In genomic region chr11:47186076-47186936, GRCh38 we compare ENCODE assay signal across 8 cellular contexts. TPM values are rescaled to one million over a fixed set of nuclear protein-coding genes. Genes with fewer than 3 reads are reported as not detected.
DNase-seq lines count a peak whose midpoint lies in the region; ATAC-seq, FAIRE-seq and TF ChIP-seq lines count a peak whose summit lies in the region.

PACSIN3 (minus strand) TSS chr11:47186434; CDS start chr11:47182727, 3,707 bp downstream.

- peak; percentile 64 for ATAC-seq in activated CD4-positive, alpha-beta T cell treated with anti-CD3 and anti-CD28 coated beads for 36 hours

- H3K9me3 ChIP-seq in H1 (ENCODE audit: insufficient read depth in 2 of 2, low read depth in 1 of 2, low read length in 1 of 2), result no peaks in the 10 kb centered on the region

- H3K4me2 ChIP-seq in H1 (ENCODE audit: insufficient read depth in 1 of 2, low read depth in 2 of 2, low read length in 2 of 2), result peak within 1 kb of the TSS; percentile 66 to 82

- WGBS in H1 (ENCODE audit: extremely low coverage in 1 of 2, insufficient coverage in 1 of 2, insufficient read length in 1 of 2, insufficient replicate concordance in 2 of 2, low coverage in 1 of 2, low lambda C conversion rate in 2 of 2, missing lambda C conversion rate in 1 of 2), 2 experiments, result 2% methylated on average over 20 of the region's 87 CpGs; no CpG with 5 or more reads in 1 of the 2 experiments

- peak within 1 kb of the TSS; percentile 91; the same call in 1 of the 2 replicates for H2BK5ac ChIP-seq in H1 (ENCODE audit: low read depth, low read length)

- peaks cover 0 to 6% (median 0%) of the 10 kb centered on the region in 4 experiments; a peak in 3 of 7 replicates for H3K27me3 ChIP-seq in H1 (replicated peaks in 1 of 4; ENCODE audit: control insufficient read depth in 3 of 4, extremely low read depth in 1 of 4, insufficient read depth in 3 of 4, low read length in 3 of 4)

- H2BK15ac ChIP-seq in H1 (ENCODE audit: low read length), result no peak within 1 kb of the TSS

- H2BK20ac ChIP-seq in H1 (ENCODE audit: low read length), result no peak within 1 kb of the TSS

- H3K4me3 Mint-ChIP-seq in activated CD4-positive, alpha-beta T cell treated with anti-CD3 and anti-CD28 coated beads for 36 hours, result peak within 1 kb of the TSS; percentile 63
- H3K4me3 Mint-ChIP-seq in activated CD4-positive, alpha-beta T cell treated with anti-CD3 and anti-CD28 coated beads, Interleukin-2, amount 10 ng/mL, durations not matched to agents 24 days and 14 days, result peak within 1 kb of the TSS; percentile 81
- peak within 1 kb of the TSS; percentile 77 for H3K4me3 Mint-ChIP-seq in stimulated activated naive CD8-positive, alpha-beta T cell treated with anti-CD3 and anti-CD28 coated beads, Interleukin-15, Interleukin-2, amounts not matched to agents 100 ng/mL and 50 ng/mL, for 24 hours

- no peak for TF ChIP-seq CTCF in H1 (IDR thresholded peaks at IDR 0.05; ENCODE audit: control extremely low read depth in 1 of 3, insufficient read depth in 1 of 3, low read depth in 1 of 3, low read length in 3 of 3)

- H3K23me2 ChIP-seq in H1 (ENCODE audit: low read depth, low read length), result peaks cover 12% of the 10 kb centered on the region; the same call in 1 of the 2 replicates

- peak within 1 kb of the TSS; percentile 95 for H4K8ac ChIP-seq in H1 (ENCODE audit: extremely low read depth, insufficient read depth, low read length)

- no peak for TF ChIP-seq RAD21 in H1 (IDR thresholded peaks at IDR 0.05 in 1 of 2, conservative IDR thresholded peaks at IDR 0.05 in 1 of 2; ENCODE audit: low read depth in 2 of 2, low read length in 2 of 2)

- H3K4me3 ChIP-seq in H1 (ENCODE audit: extremely low read depth in 1 of 4, insufficient read depth in 2 of 4, low read depth in 3 of 4, low read length in 4 of 4), result peak within 1 kb of the TSS; percentile 62 to 92 (median 82)

- H2BK12ac ChIP-seq in H1 (ENCODE audit: low read depth, low read length), result 0 out of 2 replicates have a peak within 1 kb of the TSS, but pooled peaks have one; percentile 23

- peak within 1 kb of the TSS; percentile 93 for H4K91ac ChIP-seq in H1 (replicated peaks; ENCODE audit: insufficient read length, low read length)

- no peak within 1 kb of the TSS for H2BK120ac ChIP-seq in H1 (replicated peaks; ENCODE audit: low read depth, low read length)

- POLR2A ChIA-PET in activated CD4-positive, alpha-beta T cell treated with anti-CD3 and anti-CD28 coated beads for 36 hours (lab: Charles Lee), result interaction anchor here (0.5 to 1.1 kb wide), 7 partner anchors 8 to 30 kb away, joined by 3 to 5 read pairs (median 4); partner anchors contain the start of gene DDB2
- POLR2A ChIA-PET in H1 (lab: Charles Lee; ENCODE audit: partially characterized antibody), result interaction anchor here (1.3 to 3.9 kb wide), 18 partner anchors 8 to 274 kb away, joined by 3 to 49 read pairs (median 11); partner anchors contain the start of genes ACP2, ARFGAP2, DDB2 and NR1H3

- H3K79me2 ChIP-seq in H1 (ENCODE audit: control insufficient read depth in 1 of 2, insufficient read depth in 2 of 2, low read length in 2 of 2), result peaks cover 0 to 16% of the 10 kb centered on the region in 2 experiments; a peak in 3 of 4 replicates

- H3K36me3 Mint-ChIP-seq in activated CD4-positive, alpha-beta T cell treated with anti-CD3 and anti-CD28 coated beads for 36 hours (ENCODE audit: low read depth), result no peaks in the 10 kb centered on the region
- no peaks in the 10 kb centered on the region for H3K36me3 Mint-ChIP-seq in activated CD4-positive, alpha-beta T cell treated with anti-CD3 and anti-CD28 coated beads, Interleukin-2, amount 10 ng/mL, durations not matched to agents 24 days and 14 days (ENCODE audit: low read depth)
- no peaks in the 10 kb centered on the region for H3K36me3 Mint-ChIP-seq in stimulated activated naive CD8-positive, alpha-beta T cell treated with anti-CD3 and anti-CD28 coated beads, Interleukin-15, Interleukin-2, amounts not matched to agents 100 ng/mL and 50 ng/mL, for 24 hours (ENCODE audit: low read depth)

- H3K4ac ChIP-seq in H1 (replicated peaks; ENCODE audit: insufficient read length, low read depth, low read length), result peak within 1 kb of the TSS; percentile 99

- H3K79me1 ChIP-seq in H1 (ENCODE audit: low read depth, low read length), result peaks cover 3% of the 10 kb centered on the region; the same call in 1 of the 2 replicates

- no peak within 1 kb of the TSS for H2AFZ ChIP-seq in H1 (ENCODE audit: low read length)

- H3K23ac ChIP-seq in H1 (ENCODE audit: insufficient read length), result no peak within 1 kb of the TSS

- H3K36me3 ChIP-seq in H1 (ENCODE audit: control insufficient read depth in 2 of 4, insufficient read depth in 4 of 4, low read length in 3 of 4), result peaks cover 2 to 3% (median 3%) of the 10 kb centered on the region in 4 experiments; a peak in 3 of 8 replicates

- no peaks in the 10 kb centered on the region for H3K9me3 Mint-ChIP-seq in activated CD4-positive, alpha-beta T cell treated with anti-CD3 and anti-CD28 coated beads for 36 hours (ENCODE audit: low read depth)
- H3K9me3 Mint-ChIP-seq in activated CD4-positive, alpha-beta T cell treated with anti-CD3 and anti-CD28 coated beads, Interleukin-2, amount 10 ng/mL, durations not matched to agents 24 days and 14 days, result no peaks in the 10 kb centered on the region
- H3K9me3 Mint-ChIP-seq in stimulated activated naive CD8-positive, alpha-beta T cell treated with anti-CD3 and anti-CD28 coated beads, Interleukin-15, Interleukin-2, amounts not matched to agents 100 ng/mL and 50 ng/mL, for 24 hours, result no peaks in the 10 kb centered on the region

- TF ChIP-seq EP300 in H1 (IDR thresholded peaks at IDR 0.05; ENCODE audit: borderline replicate concordance in 1 of 2, low read depth in 2 of 2, low read length in 2 of 2), result no peak

- H3K18ac ChIP-seq in H1 (ENCODE audit: extremely low read depth, low read length), result peak within 1 kb of the TSS; percentile 97

- peak; percentile 61 for DNase-seq in activated CD4-positive, alpha-beta T cell treated with anti-CD3 and anti-CD28 coated beads for 36 hours
- no peak for DNase-seq in activated CD4-positive, alpha-beta T cell treated with anti-CD3 and anti-CD28 coated beads for 1 hour
- DNase-seq in HuH-7.5 (ENCODE audit: low spot score) (peak; percentile 77), H1 (ENCODE audit: low read depth in 1 of 2, low spot score in 2 of 2) (peak in 1 of 2 experiments; percentile 81), medulla oblongata (ENCODE audit: extremely low spot score) (peak; percentile 31), inferior parietal cortex (ENCODE audit: extremely low spot score) (no peak)
- DNase-seq in activated CD4-positive, alpha-beta T cell treated with anti-CD3 and anti-CD28 coated beads, Interleukin-2, amount 10 ng/mL, durations not matched to agents 24 days and 14 days, result peak; percentile 83

- peak within 1 kb of the TSS; percentile 81 for H3K27ac ChIP-seq in H1 (ENCODE audit: low read depth, low read length)

- peaks cover 0 to 8% (median 6%) of the 10 kb centered on the region in 4 experiments; a peak in 5 of 7 replicates for H3K4me1 ChIP-seq in H1 (replicated peaks in 1 of 4; ENCODE audit: control insufficient read depth in 3 of 4, insufficient read depth in 4 of 4, low read length in 3 of 4)

- no peak within 1 kb of the TSS for H2AK5ac ChIP-seq in H1 (ENCODE audit: low read depth, low read length)

- peak in 1 of 2 experiments; percentile 91; a peak in 2 of 3 replicates for TF ChIP-seq POLR2A in H1 (IDR thresholded peaks at IDR 0.05; ENCODE audit: control extremely low read depth in 1 of 2, low read depth in 2 of 2, low read length in 2 of 2)

- H3K27me3 Mint-ChIP-seq in activated CD4-positive, alpha-beta T cell treated with anti-CD3 and anti-CD28 coated beads for 36 hours, result peaks cover 19% of the 10 kb centered on the region
- H3K27me3 Mint-ChIP-seq in activated CD4-positive, alpha-beta T cell treated with anti-CD3 and anti-CD28 coated beads, Interleukin-2, amount 10 ng/mL, durations not matched to agents 24 days and 14 days, result peaks cover 34% of the 10 kb centered on the region
- peaks cover 18% of the 10 kb centered on the region for H3K27me3 Mint-ChIP-seq in stimulated activated naive CD8-positive, alpha-beta T cell treated with anti-CD3 and anti-CD28 coated beads, Interleukin-15, Interleukin-2, amounts not matched to agents 100 ng/mL and 50 ng/mL, for 24 hours

- no peak within 1 kb of the TSS for H3K27ac Mint-ChIP-seq in activated CD4-positive, alpha-beta T cell treated with anti-CD3 and anti-CD28 coated beads for 36 hours
- peak within 1 kb of the TSS; percentile 76 for H3K27ac Mint-ChIP-seq in activated CD4-positive, alpha-beta T cell treated with anti-CD3 and anti-CD28 coated beads, Interleukin-2, amount 10 ng/mL, durations not matched to agents 24 days and 14 days
- H3K27ac Mint-ChIP-seq in stimulated activated naive CD8-positive, alpha-beta T cell treated with anti-CD3 and anti-CD28 coated beads, Interleukin-15, Interleukin-2, amounts not matched to agents 100 ng/mL and 50 ng/mL, for 24 hours, result peak within 1 kb of the TSS; percentile 83

- peaks cover 7% of the 10 kb centered on the region for H3K4me1 Mint-ChIP-seq in activated CD4-positive, alpha-beta T cell treated with anti-CD3 and anti-CD28 coated beads for 36 hours
- peaks cover 5% of the 10 kb centered on the region for H3K4me1 Mint-ChIP-seq in activated CD4-positive, alpha-beta T cell treated with anti-CD3 and anti-CD28 coated beads, Interleukin-2, amount 10 ng/mL, durations not matched to agents 24 days and 14 days
- H3K4me1 Mint-ChIP-seq in stimulated activated naive CD8-positive, alpha-beta T cell treated with anti-CD3 and anti-CD28 coated beads, Interleukin-15, Interleukin-2, amounts not matched to agents 100 ng/mL and 50 ng/mL, for 24 hours (ENCODE audit: low read depth), result peaks cover 11% of the 10 kb centered on the region

- no peak for FAIRE-seq in H1 (lab: Jason Lieb, UNC)

- peaks cover 0 to 4% of the 10 kb centered on the region in 2 experiments for H4K20me1 ChIP-seq in H1 (replicated peaks in 1 of 2; ENCODE audit: control insufficient read depth in 1 of 2, insufficient read depth in 2 of 2, low read length in 2 of 2)

- intact Hi-C loops in activated CD4-positive, alpha-beta T cell treated with anti-CD3 and anti-CD28 coated beads for 36 hours (cut with DNase I, micrococcal nuclease), result loop anchor here in 1 of 2 experiments (1.0 to 2.0 kb wide), 3 partner anchors 9 to 62 kb away; partner anchors contain the start of genes ACP2 and DDB2
- intact Hi-C loops in activated CD4-positive, alpha-beta T cell treated with anti-CD3 and anti-CD28 coated beads, Interleukin-2, amount 10 ng/mL, durations not matched to agents 24 days and 14 days (cut with micrococcal nuclease), result loop anchor here (1.0 kb wide), 2 partner anchors 9 to 28 kb away; partner anchors contain the start of gene DDB2

- H3K56ac ChIP-seq in H1 (replicated peaks; ENCODE audit: insufficient read length, low read depth, low read length), result peak within 1 kb of the TSS; percentile 90

- peak within 1 kb of the TSS; percentile 98 for H4K5ac ChIP-seq in H1 (ENCODE audit: insufficient read length, low read depth, low read length)

- CTCF ChIA-PET in activated CD4-positive, alpha-beta T cell treated with anti-CD3 and anti-CD28 coated beads for 36 hours (lab: Charles Lee), result interaction anchor here (0.5 to 2.9 kb wide), 9 partner anchors 8 to 312 kb away, joined by 3 to 19 read pairs (median 3); partner anchors contain the start of gene ARFGAP2
- CTCF ChIA-PET in H1 (lab: Charles Lee; ENCODE audit: partially characterized antibody), result interaction anchor here (0.7 to 16.6 kb wide), 10 partner anchors 8 to 375 kb away, joined by 3 to 247 read pairs (median 4); partner anchors contain the start of genes ARFGAP2 and DDB2

- H3K14ac ChIP-seq in H1 (ENCODE audit: insufficient read length), result no peak within 1 kb of the TSS

- H3K9ac ChIP-seq in H1 (replicated peaks in 1 of 4; ENCODE audit: extremely low read depth in 1 of 4, low read depth in 3 of 4, low read length in 3 of 4), result peak within 1 kb of the TSS; percentile 75 to 93 (median 89)

RNA-seq across cellular contexts. Expression of gene PACSIN3, which starts in this region (rescaled TPM):
- total RNA-seq in activated CD4-positive, alpha-beta T cell treated with anti-CD3 and anti-CD28 coated beads for 36 hours, result 1 to 10 TPM; 4.1 to 5.9 TPM
- total RNA-seq in activated CD4-positive, alpha-beta T cell treated with anti-CD3 and anti-CD28 coated beads, Interleukin-2, amount 10 ng/mL, durations not matched to agents 24 days and 14 days, result 14.3 and 16.4 TPM in 2 replicates
- 47.2 and 59.3 TPM in 2 replicates for total RNA-seq in H1 (2021; fragmentation: NEBNext Ultra II Directional; extraction: Animal tissue kit (Norgen Biotek cat#: 25700))
- 23.8 and 40.4 TPM in 2 replicates for polyA plus RNA-seq in H1 (2011; rRNA removed)
- polyA plus RNA-seq in H1 (2011; cell fraction: cytosol; rRNA removed), result 48.2 TPM
- 53.1 TPM for polyA plus RNA-seq in H1 (2011; cell fraction: nucleus; rRNA removed)
- polyA plus RNA-seq in H1 (2012, experiment 1 of 2), result 42.7 to 57.4 TPM (median 54.6 TPM) in 4 replicates
- polyA plus RNA-seq in H1 (2012, experiment 2 of 2), result 30.2 TPM
- polyA plus RNA-seq in H1 (2013, experiment 1 of 2), result 18.7 TPM
- polyA plus RNA-seq in H1 (2013, experiment 2 of 2), result 19.4 TPM
- polyA minus RNA-seq in H1 (2011; rRNA and poly(A)+ RNA removed), result 13.8 and 17.7 TPM in 2 replicates
- 36.3 TPM for polyA minus RNA-seq in H1 (2011; cell fraction: cytosol; rRNA and poly(A)+ RNA removed)
- 25.6 TPM for polyA minus RNA-seq in H1 (2011; cell fraction: nucleus; rRNA and poly(A)+ RNA removed)

Comparison
In these comparisons a context has a peak if more than half of its experiments do, and no peak if none do; other contexts are left out.
1. DNase-seq: peak in activated CD4-positive, alpha-beta T cell treated with anti-CD3 and anti-CD28 coated beads for 36 hours (single experiment), HuH-7.5 (single experiment), activated CD4-positive, alpha-beta T cell treated with anti-CD3 and anti-CD28 coated beads, Interleukin-2, amount 10 ng/mL, durations not matched to agents 24 days and 14 days (single experiment) and medulla oblongata (single experiment); none in activated CD4-positive, alpha-beta T cell treated with anti-CD3 and anti-CD28 coated beads for 1 hour (single experiment) and inferior parietal cortex (single experiment).
2. Peak in every context shown above with its lines, with median percentiles within 50 percentile points of each other: H3K4me3 Mint-ChIP-seq.